21 cellular contexts compared by ENCODE assay signal in the genomic region with DNA sequence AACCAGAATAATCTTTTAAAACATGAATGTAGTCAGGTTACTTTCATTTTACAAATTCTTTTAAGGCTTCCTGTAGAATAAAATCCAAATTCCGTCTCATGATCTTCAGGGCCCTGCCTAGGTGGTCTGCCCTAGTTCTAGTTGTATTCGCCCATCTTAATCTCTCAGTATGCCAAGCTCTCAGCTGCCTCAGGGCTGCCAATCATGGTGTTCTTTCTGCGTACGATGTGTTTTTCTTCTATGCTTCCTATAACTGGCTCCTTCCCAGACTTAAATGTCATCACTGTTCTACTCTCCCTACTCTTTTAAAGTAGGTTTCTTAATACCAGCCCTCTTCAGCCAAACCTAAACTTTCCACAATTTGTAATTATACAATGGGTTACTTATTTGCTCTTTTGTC.
DNase-seq lines count a peak whose midpoint lies in the region; ATAC-seq and TF ChIP-seq lines count a peak whose summit lies in the region.
"Had no signal": no experiment of that assay in that cellular context is flagged by ENCODE, and none has a peak within 500 bp of the region (broad histone marks: within the 10 kb centered on the region; RNA-seq: fewer than 3 reads in every experiment).

No MANE protein-coding gene starts in this region.

- H3K79me1 ChIP-seq in mesenchymal stem cell (replicated peaks; ENCODE audit: low read length, poor library complexity, severe bottlenecking), result no peaks in the 10 kb centered on the region

- no peak overlapping the region for H2BK12ac ChIP-seq in mesenchymal stem cell (ENCODE audit: low read length in 2 of 2)

- no peak overlapping the region for H2AK5ac ChIP-seq in mesenchymal stem cell (ENCODE audit: low read length, severe bottlenecking)

- peak overlapping the region in 1 of 2 experiments; percentile 86 for H3K4ac ChIP-seq in mesenchymal stem cell (ENCODE audit: low read depth in 1 of 2, low read length in 2 of 2)

- H3K9ac ChIP-seq in mesenchymal stem cell (ENCODE audit: low read length), result no peak overlapping the region

- H4K91ac ChIP-seq in mesenchymal stem cell (ENCODE audit: low read length), result no peak overlapping the region

- H3K23ac ChIP-seq in mesenchymal stem cell (ENCODE audit: low read length in 2 of 2), result no peak overlapping the region

- peak overlapping the region in 1 of 2 experiments; percentile 11 for H3K18ac ChIP-seq in mesenchymal stem cell (ENCODE audit: low read depth in 1 of 2, low read length in 2 of 2)

- DNase-seq in RPMI7951 (ENCODE audit: low read depth) (peak; percentile 56), choroid plexus epithelial cell (ENCODE audit: low read depth) (peak; percentile 69), mesenchymal stem cell (no peak), NCI-H2227 (lab: John Stamatoyannopoulos, UW; ENCODE audit: unreplicated experiment) (no peak), dedifferentiated amniotic fluid mesenchymal stem cell (ENCODE audit: extremely low spot score) (no peak)
- DNase-seq: activated CD4-positive, alpha-beta T cell treated with anti-CD3 and anti-CD28 coated beads, Interleukin-2, amount 50 U/mL, for 1 hour; activated gamma-delta T cell; CD4-positive, alpha-beta T cell; cerebellar nuclear complex; DMS153; endodermal cell; left colon; NCI-H187 treated with DMSO at 0.1 percent for 48 hours; NK-92 treated with Interleukin-12 subunit alpha and Interleukin-12 subunit beta, amount 100 ng/mL, for 24 hours; RPMI8226; stimulated activated CD4-positive, alpha-beta T cell treated with anti-CD3 and anti-CD28 coated beads, Interleukin-4, amount 100 ng/mL, for 24 hours; upper lobe of right lung had no signal

- H2BK5ac ChIP-seq in mesenchymal stem cell (ENCODE audit: low read depth, low read length, poor library complexity, severe bottlenecking), result peak overlapping the region; percentile 94

- no peak overlapping the region for H4K8ac ChIP-seq in mesenchymal stem cell (ENCODE audit: low read length)

- H3K27ac ChIP-seq in ACC112 (ENCODE audit: low read depth, low read length) (peak overlapping the region; percentile 97), mesenchymal stem cell (ENCODE audit: low read length, poor library complexity, severe bottlenecking) (peak overlapping the region; percentile 93)
- H3K27ac ChIP-seq: upper lobe of right lung had no signal

- H3K79me2 ChIP-seq in ACC112 (ENCODE audit: control insufficient read depth, insufficient read depth, low read length, unreplicated experiment), result no peaks in the 10 kb centered on the region

- TF ChIP-seq CTCF in choroid plexus epithelial cell (conservative IDR thresholded peaks at IDR 0.05; ENCODE audit: low read depth, low read length), result no peak

- no peaks in the 10 kb centered on the region for H3K27me3 ChIP-seq in ACC112 (ENCODE audit: insufficient read depth, low read length)
- peaks cover 0 to 4% of the 10 kb centered on the region in 2 experiments for H3K27me3 ChIP-seq in mesenchymal stem cell (ENCODE audit: control insufficient read depth in 1 of 2, insufficient read depth in 1 of 2, low read length in 2 of 2)
- H3K27me3 ChIP-seq: upper lobe of right lung had no signal

- peak overlapping the region; percentile 62 for H3K4me3 ChIP-seq in ACC112 (ENCODE audit: low read depth, low read length)
- peak overlapping the region; percentile 37 for H3K4me3 ChIP-seq in choroid plexus epithelial cell (ENCODE audit: low read depth, low read length)
- no peak overlapping the region for H3K4me3 ChIP-seq in mesenchymal stem cell (ENCODE audit: insufficient read depth in 1 of 2, low read depth in 1 of 2, low read length in 2 of 2)
- H3K4me3 ChIP-seq: K562, upper lobe of right lung had no signal

- H2BK15ac ChIP-seq in mesenchymal stem cell (ENCODE audit: low read depth, poor library complexity, severe bottlenecking), result no peak overlapping the region

- H3K36me3 ChIP-seq in ACC112 (ENCODE audit: insufficient read depth, low read length), result no peaks in the 10 kb centered on the region
- H3K36me3 ChIP-seq in mesenchymal stem cell (ENCODE audit: control insufficient read depth in 1 of 2, insufficient read depth in 2 of 2, low read depth in 1 of 2, low read length in 2 of 2), result no peaks in the 10 kb centered on the region
- H3K36me3 ChIP-seq: upper lobe of right lung had no signal

- H3K4me1 ChIP-seq in ACC112 (ENCODE audit: control insufficient read depth, insufficient read depth, low read length, unreplicated experiment), result peaks cover 64% of the 10 kb centered on the region
- peaks cover 7% of the 10 kb centered on the region for H3K4me1 ChIP-seq in mesenchymal stem cell (ENCODE audit: control insufficient read depth, insufficient read depth, low read depth, low read length)
- H3K4me1 ChIP-seq: upper lobe of right lung had no signal

- 65% methylated on average over 4 of the region's 4 CpGs for WGBS in mesenchymal stem cell

- no peak overlapping the region for H3K4me2 ChIP-seq in mesenchymal stem cell (ENCODE audit: low read length, poor library complexity, severe bottlenecking)

- peak overlapping the region; percentile 62 for H2AFZ ChIP-seq in ACC112 (ENCODE audit: low read length, unreplicated experiment)
- H2AFZ ChIP-seq in mesenchymal stem cell (ENCODE audit: low read depth, low read length), result no peak overlapping the region

- no peak overlapping the region for H2BK120ac ChIP-seq in mesenchymal stem cell (ENCODE audit: low read depth, low read length)

- no peaks in the 10 kb centered on the region for H3K9me3 ChIP-seq in mesenchymal stem cell (ENCODE audit: control insufficient read depth, low read length)
- H3K9me3 ChIP-seq: upper lobe of right lung had no signal

- no peak overlapping the region for H3K14ac ChIP-seq in mesenchymal stem cell (ENCODE audit: low read length in 2 of 2)

- no peak for ATAC-seq in GM19467 (IDR thresholded peaks at IDR 0.05; ENCODE audit: unreplicated experiment)
- ATAC-seq in GM21576 (IDR thresholded peaks at IDR 0.05; ENCODE audit: unreplicated experiment), result no peak
- ATAC-seq: K562, left colon, upper lobe of right lung had no signal

Comparison
In these comparisons a context has a peak if more than half of its experiments do, and no peak if none do; other contexts are left out.
1. H3K4me3 ChIP-seq: peak in ACC112 (single experiment) and choroid plexus epithelial cell (single experiment); none in mesenchymal stem cell (0 of 2).
2. DNase-seq: peak in RPMI7951 (single experiment) and choroid plexus epithelial cell (single experiment); none in mesenchymal stem cell (single experiment), NCI-H2227 (single experiment) and dedifferentiated amniotic fluid mesenchymal stem cell (single experiment).